1 cellular context compared by ENCODE assay signal in genomic region chr21:46120301-46121285, GRCh38.
TF ChIP-seq lines count a peak whose summit lies in the region.

No MANE protein-coding gene starts in this region.

TF ChIP-seq in HepG2, 621 proteins besides CTCF, POLR2A, EP300 and RAD21:
- TF ChIP-seq ZBTB49 (CRISPR knock-in tag; IDR thresholded peaks at IDR 0.05; ENCODE audit: borderline replicate concordance) (no peak), NFKB2 (CRISPR knock-in tag; IDR thresholded peaks at IDR 0.05; ENCODE audit: borderline replicate concordance) (no peak), ARNTL (CRISPR knock-in tag; IDR thresholded peaks at IDR 0.05) (no peak), ISX (CRISPR knock-in tag; conservative IDR thresholded peaks at IDR 0.05) (no peak), HINFP (CRISPR knock-in tag; IDR thresholded peaks at IDR 0.05; ENCODE audit: low read depth) (no peak), ZNF468 (CRISPR knock-in tag; IDR thresholded peaks at IDR 0.05) (no peak), PBX2 (CRISPR knock-in tag; IDR thresholded peaks at IDR 0.05) (no peak), NRL (CRISPR knock-in tag; IDR thresholded peaks at IDR 0.05; ENCODE audit: borderline replicate concordance) (no peak), ZNF550 (CRISPR knock-in tag; IDR thresholded peaks at IDR 0.05; ENCODE audit: borderline replicate concordance) (no peak), NFIC (IDR thresholded peaks at IDR 0.05; ENCODE audit: low read length) (no peak), ZXDC (CRISPR knock-in tag; IDR thresholded peaks at IDR 0.05) (no peak)
